ENCODE assay signal across 8 cellular contexts in genomic region chr15:43493687-43494472, GRCh38. TPM values are rescaled to one million over a fixed set of nuclear protein-coding genes. Genes with fewer than 3 reads are reported as not detected.
DNase-seq lines count a peak whose midpoint lies in the region; ATAC-seq and TF ChIP-seq lines count a peak whose summit lies in the region.

No MANE protein-coding gene starts in this region.

- H3F3A ChIP-seq in neural cell (ENCODE audit: insufficient read depth, low read length, poor library complexity, severe bottlenecking), result peaks cover 10% of the 10 kb centered on the region

- DNase-seq in MG63, result no peak
- DNase-seq in coronary artery (ENCODE audit: low spot score), result no peak
- DNase-seq in sciatic nerve (ENCODE audit: low spot score), result no peak
- no peak for DNase-seq in NCI-H446 treated with DMSO at 0.1 percent for 48 hours (lab: John Stamatoyannopoulos, UW)

- intact Hi-C loops in sciatic nerve (cut with DNase I), result no loop called here

- peak overlapping the region; percentile 72 for H3K4me3 ChIP-seq in MG63
- H3K4me3 ChIP-seq in coronary artery, result peak overlapping the region; percentile 83
- peak overlapping the region; percentile 74 for H3K4me3 ChIP-seq in neural cell (ENCODE audit: low read length)

- no peak for TF ChIP-seq EP300 in neural cell (conservative IDR thresholded peaks at IDR 0.05; ENCODE audit: poor library complexity, severe bottlenecking)

- H3K27me3 ChIP-seq in MG63, result no peaks in the 10 kb centered on the region
- H3K27me3 ChIP-seq in neural cell (ENCODE audit: insufficient read depth, low read depth, low read length), result no peaks in the 10 kb centered on the region

- H2AFZ ChIP-seq in neural cell (ENCODE audit: low read depth, low read length), result peak overlapping the region; percentile 94

- peak overlapping the region; percentile 95 for H3K9ac ChIP-seq in neural cell (ENCODE audit: low read length)

- H3K9me3 ChIP-seq in MG63 (no peaks in the 10 kb centered on the region), neural cell (ENCODE audit: low read length) (no peaks in the 10 kb centered on the region)

- no peaks in the 10 kb centered on the region for H3K9me2 ChIP-seq in neural cell (ENCODE audit: insufficient read depth, low read length)

- ATAC-seq in sciatic nerve (no peak), GM18907 (IDR thresholded peaks at IDR 0.05; ENCODE audit: unreplicated experiment) (no peak), HG02763 (IDR thresholded peaks at IDR 0.05; ENCODE audit: unreplicated experiment) (no peak)

- H3K27ac ChIP-seq in C4-2B (peak overlapping the region; percentile 68; the same call in 1 of the 2 replicates), coronary artery (no peak overlapping the region), neural cell (ENCODE audit: low read length) (peak overlapping the region; percentile 99)

- peak overlapping the region; percentile 98 for H3K4me2 ChIP-seq in neural cell (ENCODE audit: low read length)

- H3K36me3 ChIP-seq in MG63, result peaks cover 18% of the 10 kb centered on the region
- H3K36me3 ChIP-seq in neural cell (ENCODE audit: insufficient read depth, low read length), result peaks cover 6% of the 10 kb centered on the region

- H4K20me1 ChIP-seq in neural cell (ENCODE audit: insufficient read depth), result no peaks in the 10 kb centered on the region

- H3K79me2 ChIP-seq in neural cell (replicated peaks; ENCODE audit: insufficient read depth, low read length), result peaks cover 37% of the 10 kb centered on the region

- TF ChIP-seq CTCF in C4-2B (conservative IDR thresholded peaks at IDR 0.05) (no peak), coronary artery (IDR thresholded peaks at IDR 0.05) (no peak), neural cell (IDR thresholded peaks at IDR 0.05; ENCODE audit: poor library complexity, severe bottlenecking) (no peak)

- TF ChIP-seq RAD21 in neural cell (conservative IDR thresholded peaks at IDR 0.05), result no peak

TF ChIP-seq in neural cell, 6 proteins besides CTCF, POLR2A, EP300 and RAD21:
- no peak for TF ChIP-seq MXI1 (conservative IDR thresholded peaks at IDR 0.05; ENCODE audit: poor library complexity, severe bottlenecking)
- no peak for TF ChIP-seq EZH2 (IDR thresholded peaks at IDR 0.05; ENCODE audit: borderline replicate concordance, insufficient read depth, low read length, poor library complexity, severe bottlenecking)
- TF ChIP-seq, protein P1, sequence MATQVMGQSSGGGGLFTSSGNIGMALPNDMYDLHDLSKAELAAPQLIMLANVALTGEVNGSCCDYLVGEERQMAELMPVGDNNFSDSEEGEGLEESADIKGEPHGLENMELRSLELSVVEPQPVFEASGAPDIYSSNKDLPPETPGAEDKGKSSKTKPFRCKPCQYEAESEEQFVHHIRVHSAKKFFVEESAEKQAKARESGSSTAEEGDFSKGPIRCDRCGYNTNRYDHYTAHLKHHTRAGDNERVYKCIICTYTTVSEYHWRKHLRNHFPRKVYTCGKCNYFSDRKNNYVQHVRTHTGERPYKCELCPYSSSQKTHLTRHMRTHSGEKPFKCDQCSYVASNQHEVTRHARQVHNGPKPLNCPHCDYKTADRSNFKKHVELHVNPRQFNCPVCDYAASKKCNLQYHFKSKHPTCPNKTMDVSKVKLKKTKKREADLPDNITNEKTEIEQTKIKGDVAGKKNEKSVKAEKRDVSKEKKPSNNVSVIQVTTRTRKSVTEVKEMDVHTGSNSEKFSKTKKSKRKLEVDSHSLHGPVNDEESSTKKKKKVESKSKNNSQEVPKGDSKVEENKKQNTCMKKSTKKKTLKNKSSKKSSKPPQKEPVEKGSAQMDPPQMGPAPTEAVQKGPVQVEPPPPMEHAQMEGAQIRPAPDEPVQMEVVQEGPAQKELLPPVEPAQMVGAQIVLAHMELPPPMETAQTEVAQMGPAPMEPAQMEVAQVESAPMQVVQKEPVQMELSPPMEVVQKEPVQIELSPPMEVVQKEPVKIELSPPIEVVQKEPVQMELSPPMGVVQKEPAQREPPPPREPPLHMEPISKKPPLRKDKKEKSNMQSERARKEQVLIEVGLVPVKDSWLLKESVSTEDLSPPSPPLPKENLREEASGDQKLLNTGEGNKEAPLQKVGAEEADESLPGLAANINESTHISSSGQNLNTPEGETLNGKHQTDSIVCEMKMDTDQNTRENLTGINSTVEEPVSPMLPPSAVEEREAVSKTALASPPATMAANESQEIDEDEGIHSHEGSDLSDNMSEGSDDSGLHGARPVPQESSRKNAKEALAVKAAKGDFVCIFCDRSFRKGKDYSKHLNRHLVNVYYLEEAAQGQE (IDR thresholded peaks at IDR 0.05; ENCODE audit: borderline replicate concordance), result no peak
- no peak for TF ChIP-seq SMC3 (conservative IDR thresholded peaks at IDR 0.05; ENCODE audit: poor library complexity)
- no peak for TF ChIP-seq POLR2AphosphoS5 (IDR thresholded peaks at IDR 0.05)
- TF ChIP-seq TAF1 (IDR thresholded peaks at IDR 0.05; ENCODE audit: low read depth), result no peak

RNA-seq across cellular contexts. Expression of gene TP53BP1, which starts 0.9 kb away (rescaled TPM):
- total RNA-seq in MG63 (2014; rRNA removed; shearing (Covaris generic); ENCODE audit: low replicate concordance), result 45.8 and 52.6 TPM in 2 replicates
- polyA plus RNA-seq in neural cell, result 98.7 and 114 TPM in 2 replicates
- 331 and 336 TPM in 2 replicates for polyA minus RNA-seq in neural cell
- total RNA-seq in sciatic nerve, result 60.6 TPM

RNA-seq across cellular contexts. Expression of gene MAP1A, which starts 23.5 kb away (rescaled TPM):
- total RNA-seq in MG63 (2014; rRNA removed; shearing (Covaris generic); ENCODE audit: low replicate concordance), result 0.74 and 2.3 TPM in 2 replicates
- 3.4 and 5.1 TPM in 2 replicates for polyA plus RNA-seq in neural cell
- 39.2 and 46.9 TPM in 2 replicates for polyA minus RNA-seq in neural cell
- 32.4 TPM for total RNA-seq in sciatic nerve

Comparison
In these comparisons a context has a peak if more than half of its experiments do, and no peak if none do; other contexts are left out.
1. H3K27ac ChIP-seq: peak in C4-2B (single experiment) and neural cell (single experiment); none in coronary artery (0 of 2).
2. RNA of gene MAP1A, which starts 23.5 kb away (total RNA-seq): 32.4 TPM in sciatic nerve (single experiment); 0.74 to 2.3 TPM in MG63; every median in the first group is over 10 times any median in the second.
3. Peak in every context shown above with its lines, with median percentiles within 50 percentile points of each other: H3K4me3 ChIP-seq.